ENCODE assay signal across 15 cellular contexts in genomic region chr6:68364276-68364785, GRCh38.
A peak's percentile ranks its signal among the peaks of the same experiment; 100 is the strongest.
DNase-seq lines count a peak whose midpoint lies in the region; TF ChIP-seq lines count a peak whose summit lies in the region.
"Had no signal": no experiment of that assay in that cellular context is flagged by ENCODE, and none has a peak within 500 bp of the region (broad histone marks: within the 10 kb centered on the region; RNA-seq: fewer than 3 reads in every experiment).

No MANE protein-coding gene starts in this region.

- no peaks in the 10 kb centered on the region for H3K27me3 Mint-ChIP-seq in brain
- H3K27me3 Mint-ChIP-seq: B cell; CD8-positive, alpha-beta memory T cell had no signal

- H3K36me3 Mint-ChIP-seq in brain = no peaks in the 10 kb centered on the region
- H3K36me3 Mint-ChIP-seq: CD8-positive, alpha-beta memory T cell had no signal

- H3K27me3 ChIP-seq in SU-DHL-6 (ENCODE audit: low read length) = no peaks in the 10 kb centered on the region
- H3K27me3 ChIP-seq in tibial artery = no peaks in the 10 kb centered on the region
- H3K27me3 ChIP-seq: BLaER1 treated with 17β-estradiol and CSF1 and Interleukin-3, amounts not matched to agents 10 nM and 100 nM had no signal

- H2AFZ ChIP-seq in SU-DHL-6 (ENCODE audit: low read depth, low read length, severe bottlenecking) = peak overlapping the region; percentile 35
- H2AFZ ChIP-seq: GM23248 had no signal

- H3K9me3 ChIP-seq in SU-DHL-6 (ENCODE audit: insufficient read depth, low read length) = no peaks in the 10 kb centered on the region
- H3K9me3 ChIP-seq in tibial artery = no peaks in the 10 kb centered on the region

- no peak overlapping the region for H3K9ac ChIP-seq in SU-DHL-6 (ENCODE audit: low read length)
- H3K9ac ChIP-seq: BLaER1 treated with 17β-estradiol and CSF1 and Interleukin-3, amounts not matched to agents 10 nM and 100 nM; GM23248 had no signal

- peaks cover 0 to 7% (median 3%) of the 10 kb centered on the region in 5 experiments for H3K9me3 Mint-ChIP-seq in brain

- no peaks in the 10 kb centered on the region for H3K4me1 ChIP-seq in tibial artery

- H3K4me2 ChIP-seq in SU-DHL-6 (ENCODE audit: low read depth, low read length, poor library complexity, severe bottlenecking) = no peak overlapping the region
- H3K4me2 ChIP-seq: BLaER1 treated with 17β-estradiol and CSF1 and Interleukin-3, amounts not matched to agents 10 nM and 100 nM had no signal

- no peaks in the 10 kb centered on the region for H3K4me1 Mint-ChIP-seq in brain
- H3K4me1 Mint-ChIP-seq: B cell; CD8-positive, alpha-beta memory T cell had no signal

- H3K36me3 ChIP-seq in SU-DHL-6 (ENCODE audit: low read length) = no peaks in the 10 kb centered on the region
- no peaks in the 10 kb centered on the region for H3K36me3 ChIP-seq in tibial artery
- H3K36me3 ChIP-seq: BLaER1 treated with 17β-estradiol and CSF1 and Interleukin-3, amounts not matched to agents 10 nM and 100 nM had no signal

- DNase-seq in M059J (ENCODE audit: low read depth) = peak; percentile 16
- peak; percentile 81 for DNase-seq in foreskin melanocyte
- no peak for DNase-seq in DMS53 (lab: John Stamatoyannopoulos, UW)
- DNase-seq in cerebellar nuclear complex (lab: John Stamatoyannopoulos, UW) = no peak
- DNase-seq in NCI-H2081 treated with DMSO at 0.1 percent for 48 hours (lab: John Stamatoyannopoulos, UW) = no peak
- DNase-seq in tibial artery = no peak
- DNase-seq: CD8-positive, alpha-beta memory T cell; COR-L47; DMS 273 treated with DMSO at 0.1 percent for 48 hours; GM23248; HCEC 1CT had no signal

- peak overlapping the region in 2 of 5 experiments; percentile 15 to 44 for H3K4me3 Mint-ChIP-seq in brain
- H3K4me3 Mint-ChIP-seq: B cell; CD8-positive, alpha-beta memory T cell had no signal

- H3K4me3 ChIP-seq in SU-DHL-6 (ENCODE audit: insufficient read depth, low read length, poor library complexity, severe bottlenecking) (no peak overlapping the region), tibial artery (no peak overlapping the region)
- H3K4me3 ChIP-seq: BLaER1 treated with 17β-estradiol and CSF1 and Interleukin-3, amounts not matched to agents 10 nM and 100 nM; GM23248 had no signal

- H3K9me2 ChIP-seq in SU-DHL-6 (replicated peaks; ENCODE audit: insufficient read depth, low read length) = no peaks in the 10 kb centered on the region

- H3K27ac Mint-ChIP-seq in brain = peak overlapping the region in 3 of 5 experiments; percentile 43 to 79 (median 70)
- H3K27ac Mint-ChIP-seq: B cell had no signal

- H4K20me1 ChIP-seq in SU-DHL-6 (ENCODE audit: low read depth, low read length) = no peaks in the 10 kb centered on the region
- H4K20me1 ChIP-seq: BLaER1 treated with 17β-estradiol and CSF1 and Interleukin-3, amounts not matched to agents 10 nM and 100 nM had no signal

- H3K27ac ChIP-seq in SU-DHL-6 (ENCODE audit: low read depth, low read length) (no peak overlapping the region), tibial artery (no peak overlapping the region)
- H3K27ac ChIP-seq: BLaER1 treated with 17β-estradiol and CSF1 and Interleukin-3, amounts not matched to agents 10 nM and 100 nM; GM23248 had no signal

- no peaks in the 10 kb centered on the region for H3F3A ChIP-seq in SU-DHL-6 (ENCODE audit: insufficient read depth)

- TF ChIP-seq CTCF in SU-DHL-6 (IDR thresholded peaks at IDR 0.05; ENCODE audit: insufficient read depth, low read length, poor library complexity, severe bottlenecking) (no peak), brain (conservative IDR thresholded peaks at IDR 0.05) (no peak), tibial artery (IDR thresholded peaks at IDR 0.05) (no peak)

- H3K79me2 ChIP-seq in SU-DHL-6 (ENCODE audit: insufficient read depth, low read length) = no peaks in the 10 kb centered on the region

- intact Hi-C loops in tibial artery (cut with DNase I; ENCODE audit: low total_unique reads) = no loop called here

Comparison
In these comparisons a context has a peak if more than half of its experiments do, and no peak if none do; other contexts are left out.
1. DNase-seq: peak in M059J (single experiment) and foreskin melanocyte (single experiment); none in DMS53 (single experiment), cerebellar nuclear complex (0 of 2), NCI-H2081 treated with DMSO at 0.1 percent for 48 hours (single experiment) and tibial artery (0 of 2).